1 cellular context compared by ENCODE assay signal in the genomic region with DNA sequence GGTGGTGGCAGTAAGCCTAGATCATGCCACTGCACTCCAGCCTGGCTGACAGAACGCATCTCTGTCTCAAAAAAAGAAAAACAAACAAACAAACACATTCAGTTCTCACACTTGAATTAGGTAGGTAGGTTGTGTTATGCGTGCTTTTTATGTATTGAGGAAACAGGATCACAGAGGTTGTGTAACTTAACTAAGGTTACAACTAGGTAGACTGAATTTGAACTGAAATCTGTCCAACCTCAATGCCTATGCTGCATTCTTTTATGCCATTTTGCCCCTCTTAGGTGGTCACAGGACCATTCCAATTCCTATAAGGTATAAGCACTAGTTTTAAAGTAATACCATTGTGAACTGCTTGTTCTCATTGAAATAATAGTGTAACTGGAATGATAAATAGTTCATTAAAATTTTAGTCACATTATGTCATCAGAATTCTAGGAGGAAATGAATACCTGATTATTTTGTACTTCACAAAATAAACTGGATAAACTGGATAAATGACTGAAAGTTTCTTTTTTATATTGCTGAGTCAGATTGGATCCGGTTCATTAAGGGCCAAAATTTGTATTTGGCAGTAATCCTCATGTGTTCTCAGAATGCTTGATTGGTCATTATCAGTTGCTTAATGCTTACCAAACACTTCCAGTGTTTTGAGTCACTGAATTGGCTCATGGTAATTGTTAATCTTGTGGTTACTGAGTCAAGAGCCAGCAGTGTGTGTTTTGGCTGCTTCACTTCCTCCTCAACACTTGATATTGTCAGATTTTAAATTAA.
TF ChIP-seq lines count a peak whose summit lies in the region.

No MANE protein-coding gene starts in this region.

TF ChIP-seq in liver, 16 proteins besides CTCF, POLR2A, EP300 and RAD21 (continued from another document):
- TF ChIP-seq, protein P1, sequence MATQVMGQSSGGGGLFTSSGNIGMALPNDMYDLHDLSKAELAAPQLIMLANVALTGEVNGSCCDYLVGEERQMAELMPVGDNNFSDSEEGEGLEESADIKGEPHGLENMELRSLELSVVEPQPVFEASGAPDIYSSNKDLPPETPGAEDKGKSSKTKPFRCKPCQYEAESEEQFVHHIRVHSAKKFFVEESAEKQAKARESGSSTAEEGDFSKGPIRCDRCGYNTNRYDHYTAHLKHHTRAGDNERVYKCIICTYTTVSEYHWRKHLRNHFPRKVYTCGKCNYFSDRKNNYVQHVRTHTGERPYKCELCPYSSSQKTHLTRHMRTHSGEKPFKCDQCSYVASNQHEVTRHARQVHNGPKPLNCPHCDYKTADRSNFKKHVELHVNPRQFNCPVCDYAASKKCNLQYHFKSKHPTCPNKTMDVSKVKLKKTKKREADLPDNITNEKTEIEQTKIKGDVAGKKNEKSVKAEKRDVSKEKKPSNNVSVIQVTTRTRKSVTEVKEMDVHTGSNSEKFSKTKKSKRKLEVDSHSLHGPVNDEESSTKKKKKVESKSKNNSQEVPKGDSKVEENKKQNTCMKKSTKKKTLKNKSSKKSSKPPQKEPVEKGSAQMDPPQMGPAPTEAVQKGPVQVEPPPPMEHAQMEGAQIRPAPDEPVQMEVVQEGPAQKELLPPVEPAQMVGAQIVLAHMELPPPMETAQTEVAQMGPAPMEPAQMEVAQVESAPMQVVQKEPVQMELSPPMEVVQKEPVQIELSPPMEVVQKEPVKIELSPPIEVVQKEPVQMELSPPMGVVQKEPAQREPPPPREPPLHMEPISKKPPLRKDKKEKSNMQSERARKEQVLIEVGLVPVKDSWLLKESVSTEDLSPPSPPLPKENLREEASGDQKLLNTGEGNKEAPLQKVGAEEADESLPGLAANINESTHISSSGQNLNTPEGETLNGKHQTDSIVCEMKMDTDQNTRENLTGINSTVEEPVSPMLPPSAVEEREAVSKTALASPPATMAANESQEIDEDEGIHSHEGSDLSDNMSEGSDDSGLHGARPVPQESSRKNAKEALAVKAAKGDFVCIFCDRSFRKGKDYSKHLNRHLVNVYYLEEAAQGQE (IDR thresholded peaks at IDR 0.05): no peak
- TF ChIP-seq EGR1 (IDR thresholded peaks at IDR 0.05; ENCODE audit: low read depth in 2 of 2): no peak
- peak; percentile 48 for TF ChIP-seq FOXA2 (IDR thresholded peaks at IDR 0.05)
- peak; percentile 72 to 88 for TF ChIP-seq RXRA (IDR thresholded peaks at IDR 0.05)
- TF ChIP-seq, protein P2, sequence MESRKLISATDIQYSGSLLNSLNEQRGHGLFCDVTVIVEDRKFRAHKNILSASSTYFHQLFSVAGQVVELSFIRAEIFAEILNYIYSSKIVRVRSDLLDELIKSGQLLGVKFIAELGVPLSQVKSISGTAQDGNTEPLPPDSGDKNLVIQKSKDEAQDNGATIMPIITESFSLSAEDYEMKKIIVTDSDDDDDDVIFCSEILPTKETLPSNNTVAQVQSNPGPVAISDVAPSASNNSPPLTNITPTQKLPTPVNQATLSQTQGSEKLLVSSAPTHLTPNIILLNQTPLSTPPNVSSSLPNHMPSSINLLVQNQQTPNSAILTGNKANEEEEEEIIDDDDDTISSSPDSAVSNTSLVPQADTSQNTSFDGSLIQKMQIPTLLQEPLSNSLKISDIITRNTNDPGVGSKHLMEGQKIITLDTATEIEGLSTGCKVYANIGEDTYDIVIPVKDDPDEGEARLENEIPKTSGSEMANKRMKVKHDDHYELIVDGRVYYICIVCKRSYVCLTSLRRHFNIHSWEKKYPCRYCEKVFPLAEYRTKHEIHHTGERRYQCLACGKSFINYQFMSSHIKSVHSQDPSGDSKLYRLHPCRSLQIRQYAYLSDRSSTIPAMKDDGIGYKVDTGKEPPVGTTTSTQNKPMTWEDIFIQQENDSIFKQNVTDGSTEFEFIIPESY (IDR thresholded peaks at IDR 0.05): peak; percentile 39
TF ChIP-seq in liver: peak in this region for 9.
